In genomic region chr17:21164226-21165019, GRCh38 we compare ENCODE assay signal across 24 cellular contexts. TPM values are rescaled to one million over a fixed set of nuclear protein-coding genes. Genes with fewer than 3 reads are reported as not detected.
A peak's percentile ranks its signal among the peaks of the same experiment; 100 is the strongest.
DNase-seq lines count a peak whose midpoint lies in the region; ATAC-seq and TF ChIP-seq lines count a peak whose summit lies in the region.
"Had no signal": no experiment of that assay in that cellular context is flagged by ENCODE, and none has a peak within 500 bp of the region (broad histone marks: within the 10 kb centered on the region; RNA-seq: fewer than 3 reads in every experiment).

No MANE protein-coding gene starts in this region.

- no peaks in the 10 kb centered on the region for H3K36me3 ChIP-seq in gastrocnemius medialis
- H3K36me3 ChIP-seq: cardiac muscle cell had no signal

- no peaks in the 10 kb centered on the region for H3K27me3 ChIP-seq in gastrocnemius medialis
- H3K27me3 ChIP-seq: cardiac muscle cell had no signal

- H3K4me3 ChIP-seq in GM12864 (ENCODE audit: low read depth, low read length): no peak overlapping the region
- H3K4me3 ChIP-seq in gastrocnemius medialis: no peak overlapping the region
- H3K4me3 ChIP-seq: cardiac muscle cell, GM23338 had no signal

- in situ Hi-C loops in gastrocnemius medialis (cut with MboI; ENCODE audit: low sequenced_read_pairs in 4 of 4): no loop called here

- peak overlapping the region; percentile 92 to 98 (median 96) for H3K27ac ChIP-seq in gastrocnemius medialis
- H3K27ac ChIP-seq: cardiac muscle cell, VCaP had no signal

- TF ChIP-seq CTCF in GM12864 (IDR thresholded peaks at IDR 0.05; ENCODE audit: low read depth, low read length, missing control alignments) (peak; percentile 31), gastrocnemius medialis (IDR thresholded peaks at IDR 0.05 in 4 of 5, conservative IDR thresholded peaks at IDR 0.05 in 1 of 5) (peak in 3 of 5 experiments; percentile 25 to 39 (median 30))

- DNase-seq in GM12864 (ENCODE audit: low read depth) (no peak), NCI-H82 treated with DMSO at 0.1 percent for 48 hours (lab: John Stamatoyannopoulos, UW; ENCODE audit: unreplicated experiment) (peak; percentile 2), ecto neural progenitor cell (ENCODE audit: low spot score) (peak; percentile 32), gastrocnemius medialis (no peak), A172 (ENCODE audit: low spot score) (no peak)
- DNase-seq in activated CD4-positive, CD25-positive, alpha-beta regulatory T cell treated with anti-CD3 and anti-CD28 coated beads, Interleukin-2, amount 50 U/mL, for 72 hours: no peak
- DNase-seq: activated CD4-positive, alpha-beta T cell treated with anti-CD3 and anti-CD28 coated beads, Interleukin-2, amount 10 ng/mL, durations not matched to agents 24 days and 14 days; activated naive CD4-positive, alpha-beta T cell treated with anti-CD3 and anti-CD28 coated beads for 36 hours; activated T-cell treated with anti-CD3 and anti-CD28 coated beads, Interleukin-2, amount 50 U/mL, for 48 hours; amygdala; HFFc6; left cardiac atrium; NCI-H146; NCI-H510A; nucleus accumbens; RPMI8226; SK-N-SH; stimulated activated CD4-positive, alpha-beta T cell treated with anti-CD3 and anti-CD28 coated beads, Interleukin-4, amount 100 ng/mL, for 1 hour; T-helper 17 cell had no signal

- no peak for TF ChIP-seq POLR2A in gastrocnemius medialis (IDR thresholded peaks at IDR 0.05)

- peaks cover 78 to 81% of the 10 kb centered on the region in 2 donors for H3K4me1 ChIP-seq in gastrocnemius medialis

- intact Hi-C loops in gastrocnemius medialis (cut with DNase I; ENCODE audit: low total_unique reads): loop anchor here (2.0 kb wide), 1 partner anchor 88 kb away; the partner anchor contains the start of gene NATD1

- peak in 1 of 2 donors; percentile 14 for ATAC-seq in gastrocnemius medialis
- no peak for ATAC-seq in GM21576 (IDR thresholded peaks at IDR 0.05; ENCODE audit: unreplicated experiment)
- ATAC-seq: GM23338; left cardiac atrium; stimulated activated memory B cell treated with anti-CD40 and anti-IgM and Interleukin-4, amounts not matched to agents 10 μg/mL and 1 μg/mL and 100 μg/mL, for 72 hours; T-helper 17 cell had no signal

- no peaks in the 10 kb centered on the region for H3K9me3 ChIP-seq in gastrocnemius medialis
- H3K9me3 ChIP-seq: SK-N-SH had no signal

RNA-seq across cellular contexts. Expression of gene DHRS7B, which starts 37.7 kb away (rescaled TPM):
- total RNA-seq in gastrocnemius medialis: 10 to 100 TPM; 35.7 to 73.2 (median 43.2) TPM
- total RNA-seq in A172 (2014; rRNA removed; shearing (Covaris generic)): 20.2 and 21.7 TPM in 2 replicates

RNA-seq across cellular contexts. Expression of gene TMEM11, which starts 49.5 kb away (rescaled TPM):
- total RNA-seq in gastrocnemius medialis: 100 to 1,000 TPM in 2 of 4 donors, 10 to 100 TPM in 2; 70.6 to 131 (median 90.9) TPM
- 38.0 and 41.7 TPM in 2 replicates for total RNA-seq in A172 (2014; rRNA removed; shearing (Covaris generic))

Comparison
In these comparisons a context has a peak if more than half of its experiments do, and no peak if none do; other contexts are left out.
1. DNase-seq: peak in NCI-H82 treated with DMSO at 0.1 percent for 48 hours (single experiment) and ecto neural progenitor cell (single experiment); none in GM12864 (single experiment), gastrocnemius medialis (0 of 2), A172 (single experiment) and activated CD4-positive, CD25-positive, alpha-beta regulatory T cell treated with anti-CD3 and anti-CD28 coated beads, Interleukin-2, amount 50 U/mL, for 72 hours (single experiment).